Comparison of ENCODE assay signal across 21 cellular contexts in the genomic region with DNA sequence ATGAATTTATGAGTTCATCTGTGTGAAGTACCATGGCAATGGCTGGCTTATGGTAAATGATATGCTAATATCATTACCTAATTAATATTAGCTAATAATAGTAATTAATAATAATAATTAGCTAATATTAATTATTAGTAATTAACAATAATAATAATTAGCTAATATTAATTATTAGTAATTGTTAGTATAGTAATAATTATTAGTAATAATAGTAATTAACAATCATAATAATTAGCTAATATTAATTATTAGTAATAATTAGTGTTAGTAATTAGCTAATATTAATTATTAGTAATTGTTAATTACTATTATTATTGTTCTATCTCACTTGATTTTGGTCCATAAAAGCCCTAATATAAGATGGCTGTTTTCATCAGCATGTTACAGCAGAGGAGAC. TPM values are rescaled to one million over a fixed set of nuclear protein-coding genes. Genes with fewer than 3 reads are reported as not detected.
"Had no signal": no experiment of that assay in that cellular context is flagged by ENCODE, and none has a peak within 500 bp of the region (broad histone marks: within the 10 kb centered on the region; RNA-seq: fewer than 3 reads in every experiment).

No MANE protein-coding gene starts in this region.

- H3K9me3 Mint-ChIP-seq: activated B cell treated with CpG ODN at 0.5 μM for 24 hours; activated CD4-positive, alpha-beta T cell treated with anti-CD3 and anti-CD28 coated beads, Interleukin-2, amount 10 ng/mL, durations not matched to agents 24 days and 14 days; activated naive CD4-positive, alpha-beta T cell treated with anti-CD3 and anti-CD28 coated beads, Interleukin-2, amount 50 U/mL, for 72 hours; activated T-cell treated with anti-CD3 and anti-CD28 coated beads, Interleukin-2, amount 50 U/mL, for 72 hours; effector memory CD8-positive, alpha-beta T cell; T-helper 1 cell treated with Interleukin-12 subunit alpha and Interleukin-12 subunit beta and Interleukin-4 antibody, amounts not matched to agents 30 μg/mL and 1 μg/mL, for 36 hours had no signal

- H3K4me1 ChIP-seq: body of pancreas, thyroid gland had no signal

- H3K4me3 ChIP-seq: body of pancreas, smooth muscle cell, thyroid gland had no signal

- H3K27ac ChIP-seq: body of pancreas, epithelial cell of prostate, thyroid gland had no signal

- H3K27me3 Mint-ChIP-seq: stimulated activated naive CD8-positive, alpha-beta T cell treated with anti-CD3 and anti-CD28 coated beads, Interleukin-15, amount 100 ng/mL, for 72 hours had no signal

- H3K27ac Mint-ChIP-seq: activated B cell treated with CpG ODN at 0.5 μM for 24 hours; activated CD4-positive, alpha-beta T cell treated with anti-CD3 and anti-CD28 coated beads, Interleukin-2, amount 10 ng/mL, durations not matched to agents 24 days and 14 days; activated naive CD4-positive, alpha-beta T cell treated with anti-CD3 and anti-CD28 coated beads, Interleukin-2, amount 50 U/mL, for 72 hours; activated T-cell treated with anti-CD3 and anti-CD28 coated beads, Interleukin-2, amount 50 U/mL, for 72 hours; effector memory CD8-positive, alpha-beta T cell; naive B cell; stimulated activated naive CD8-positive, alpha-beta T cell treated with anti-CD3 and anti-CD28 coated beads, Interleukin-15, amount 100 ng/mL, for 72 hours; T-helper 1 cell treated with Interleukin-12 subunit alpha and Interleukin-12 subunit beta and Interleukin-4 antibody, amounts not matched to agents 30 μg/mL and 1 μg/mL, for 36 hours had no signal

- H3K4me1 Mint-ChIP-seq: activated B cell treated with CpG ODN at 0.5 μM for 24 hours; activated CD4-positive, alpha-beta T cell treated with anti-CD3 and anti-CD28 coated beads, Interleukin-2, amount 10 ng/mL, durations not matched to agents 24 days and 14 days; naive B cell; stimulated activated naive CD8-positive, alpha-beta T cell treated with anti-CD3 and anti-CD28 coated beads, Interleukin-15, amount 100 ng/mL, for 72 hours had no signal

- ATAC-seq: activated T-cell treated with anti-CD3 and anti-CD28 coated beads, Interleukin-2, amount 50 U/mL, for 72 hours; body of pancreas; effector memory CD8-positive, alpha-beta T cell; stimulated activated naive CD8-positive, alpha-beta T cell treated with anti-CD3 and anti-CD28 coated beads, Interleukin-15, amount 100 ng/mL, for 72 hours had no signal

- H3K36me3 Mint-ChIP-seq: activated naive CD4-positive, alpha-beta T cell treated with anti-CD3 and anti-CD28 coated beads, Interleukin-2, amount 50 U/mL, for 72 hours; naive B cell had no signal

- H3K9me3 ChIP-seq: body of pancreas, thyroid gland had no signal

- DNase-seq: activated B cell treated with CpG ODN at 0.5 μM for 24 hours; activated CD4-positive, alpha-beta T cell treated with anti-CD3 and anti-CD28 coated beads, Interleukin-2, amount 10 ng/mL, durations not matched to agents 24 days and 14 days; activated CD8-positive, alpha-beta memory T cell treated with anti-CD3 and anti-CD28 coated beads, Interleukin-2, amount 50 U/mL, for 48 hours; activated gamma-delta T cell; activated T-cell treated with anti-CD3 and anti-CD28 coated beads, Interleukin-2, amount 50 U/mL, for 72 hours; amniotic stem cell; body of pancreas; central memory CD4-positive, alpha-beta T cell; dermis blood vessel endothelial cell; effector memory CD8-positive, alpha-beta T cell; mammary epithelial cell; naive B cell; posterior cingulate gyrus; stimulated activated CD4-positive, alpha-beta T cell treated with anti-CD3 and anti-CD28 coated beads, Interleukin-4, amount 100 ng/mL, for 4 hours; stimulated activated CD8-positive, alpha-beta memory T cell treated with anti-CD3 and anti-CD28 coated beads, Interleukin-4, amount 100 ng/mL, for 48 hours; stimulated activated naive CD8-positive, alpha-beta T cell treated with anti-CD3 and anti-CD28 coated beads, Interleukin-15, amount 100 ng/mL, for 72 hours; thyroid gland had no signal

- H3K27me3 ChIP-seq: body of pancreas, thyroid gland had no signal

- H3K36me3 ChIP-seq: thyroid gland had no signal

- H3K4me3 Mint-ChIP-seq: activated B cell treated with CpG ODN at 0.5 μM for 24 hours; activated CD4-positive, alpha-beta T cell treated with anti-CD3 and anti-CD28 coated beads, Interleukin-2, amount 10 ng/mL, durations not matched to agents 24 days and 14 days; activated T-cell treated with anti-CD3 and anti-CD28 coated beads, Interleukin-2, amount 50 U/mL, for 72 hours; effector memory CD8-positive, alpha-beta T cell; naive B cell; stimulated activated naive CD8-positive, alpha-beta T cell treated with anti-CD3 and anti-CD28 coated beads, Interleukin-15, amount 100 ng/mL, for 72 hours; T-helper 1 cell treated with Interleukin-12 subunit alpha and Interleukin-12 subunit beta and Interleukin-4 antibody, amounts not matched to agents 30 μg/mL and 1 μg/mL, for 36 hours had no signal

RNA-seq across cellular contexts. Expression of a gene that starts 19.8 kb away (rescaled TPM):
- total RNA-seq: activated B cell treated with CpG ODN at 0.5 μM for 24 hours; activated CD4-positive, alpha-beta T cell treated with anti-CD3 and anti-CD28 coated beads, Interleukin-2, amount 10 ng/mL, durations not matched to agents 24 days and 14 days; activated naive CD4-positive, alpha-beta T cell treated with anti-CD3 and anti-CD28 coated beads, Interleukin-2, amount 50 U/mL, for 72 hours; activated T-cell treated with anti-CD3 and anti-CD28 coated beads, Interleukin-2, amount 50 U/mL, for 72 hours had no signal
- polyA plus RNA-seq: mammary epithelial cell, smooth muscle cell had no signal
